In genomic region chr7:130263130-130263529, GRCh38 we compare ENCODE assay signal across 29 cellular contexts. TPM values are rescaled to one million over a fixed set of nuclear protein-coding genes. Genes with fewer than 3 reads are reported as not detected.
DNase-seq lines count a peak whose midpoint lies in the region; ATAC-seq and TF ChIP-seq lines count a peak whose summit lies in the region.
"Had no signal": no experiment of that assay in that cellular context is flagged by ENCODE, and none has a peak within 500 bp of the region (broad histone marks: within the 10 kb centered on the region; RNA-seq: fewer than 3 reads in every experiment).

No MANE protein-coding gene starts in this region.

- H3K79me1 ChIP-seq in neuronal stem cell (ENCODE audit: low read depth, low read length), result no peaks in the 10 kb centered on the region

- H2BK120ac ChIP-seq in neuronal stem cell (ENCODE audit: low read depth, low read length), result no peak overlapping the region

- no peak for TF ChIP-seq CTCF in NB4 (IDR thresholded peaks at IDR 0.05; ENCODE audit: low read depth, low read length)

- H3K9ac ChIP-seq in neuronal stem cell (ENCODE audit: low read depth, low read length, poor library complexity), result no peak overlapping the region
- H3K9ac ChIP-seq: GM23248 had no signal

- WGBS in neuronal stem cell (ENCODE audit: extremely low coverage in 2 of 2, insufficient read length in 2 of 2, insufficient replicate concordance in 1 of 2), 2 donors, result no CpG with 5 or more reads among the region's 2 CpGs

- H3K36me3 Mint-ChIP-seq in activated T-helper 17 cell treated with anti-CD3 and anti-CD28 coated beads, Interleukin-2, amount 50 U/mL, for 72 hours (ENCODE audit: low read depth), result no peaks in the 10 kb centered on the region
- H3K36me3 Mint-ChIP-seq: CD14-positive monocyte had no signal

- H3K9me3 Mint-ChIP-seq in activated T-helper 17 cell treated with anti-CD3 and anti-CD28 coated beads, Interleukin-2, amount 50 U/mL, for 72 hours, result no peaks in the 10 kb centered on the region
- H3K9me3 Mint-ChIP-seq: central memory CD8-positive, alpha-beta T cell had no signal

- H2BK5ac ChIP-seq in neuronal stem cell (ENCODE audit: low read length), result no peak overlapping the region

- no peak overlapping the region for H3K27ac ChIP-seq in neuronal stem cell (replicated peaks; ENCODE audit: low read length)
- H3K27ac ChIP-seq: GM23248, neutrophil, sigmoid colon, SJSA1, tibial artery had no signal

- no peak overlapping the region for H3K4me3 ChIP-seq in NB4 (ENCODE audit: low read depth, low read length)
- no peak overlapping the region for H3K4me3 ChIP-seq in neuronal stem cell (ENCODE audit: low read length in 2 of 2)
- H3K4me3 ChIP-seq: GM23248, sigmoid colon, SJSA1, tibial artery had no signal

- H3K18ac ChIP-seq in neuronal stem cell (ENCODE audit: low read length), result no peak overlapping the region

- peaks cover 5% of the 10 kb centered on the region for H3K27me3 Mint-ChIP-seq in activated T-helper 17 cell treated with anti-CD3 and anti-CD28 coated beads, Interleukin-2, amount 50 U/mL, for 72 hours

- no peak overlapping the region for H3K4me3 Mint-ChIP-seq in activated T-helper 17 cell treated with anti-CD3 and anti-CD28 coated beads, Interleukin-2, amount 50 U/mL, for 72 hours
- H3K4me3 Mint-ChIP-seq: activated naive CD4-positive, alpha-beta T cell treated with anti-CD3 and anti-CD28 coated beads for 36 hours; activated T-helper 1 cell treated with anti-CD3 and anti-CD28 coated beads, Interleukin-12 subunit alpha, Interleukin-12 subunit beta, Interleukin-2, Interleukin-4 antibody, amounts not matched to agents 30 ng/mL and 10 ng/mL and 1 ng/mL, durations not matched to agents 14 hours and 24 hours and 36 hours; CD14-positive monocyte; central memory CD8-positive, alpha-beta T cell; dendritic cell treated with granulocyte-macrophage colony-stimulating factor and Interleukin-4, amounts not matched to agents 40 ng/mL and 50 ng/mL, for 4 days had no signal

- peak overlapping the region; percentile 55 for H2AFZ ChIP-seq in neuronal stem cell (ENCODE audit: low read length)
- H2AFZ ChIP-seq: GM23248 had no signal

- H2BK12ac ChIP-seq in neuronal stem cell (ENCODE audit: low read length), result no peak overlapping the region

- peaks cover 5 to 9% of the 10 kb centered on the region in 2 donors for H3K4me1 ChIP-seq in neuronal stem cell (ENCODE audit: control insufficient read depth in 2 of 2, insufficient read depth in 1 of 2, low read depth in 1 of 2, low read length in 2 of 2)
- H3K4me1 ChIP-seq: sigmoid colon, tibial artery had no signal

- H4K8ac ChIP-seq in neuronal stem cell (ENCODE audit: low read depth, low read length), result no peak overlapping the region

- DNase-seq in GDM1 (lab: John Stamatoyannopoulos, UW) (peak; percentile 26), NB4 (ENCODE audit: low read depth) (peak; percentile 52), neuronal stem cell (ENCODE audit: low spot score) (no peak), RPMI8226 (no peak), UCSD-AML1 (lab: John Stamatoyannopoulos, UW; ENCODE audit: unreplicated experiment) (no peak)
- DNase-seq: activated CD4-positive, alpha-beta T cell treated with anti-CD3 and anti-CD28 coated beads, Interleukin-2, amount 50 U/mL, for 48 hours; activated naive CD4-positive, alpha-beta T cell treated with anti-CD3 and anti-CD28 coated beads for 36 hours; DMS79 treated with DMSO at 0.1 percent for 48 hours; GM23248; IMR-90; left colon; mammary epithelial cell; NCI-H1105 treated with DMSO at 0.1 percent for 48 hours; NCI-H2029; NCI-H226; sigmoid colon; stimulated activated CD4-positive, alpha-beta T cell treated with anti-CD3 and anti-CD28 coated beads, Interleukin-4, amount 100 ng/mL, for 1 hour; tibial artery had no signal

- no peak overlapping the region for H3K23ac ChIP-seq in neuronal stem cell (ENCODE audit: low read depth, low read length, poor library complexity)

- H3K36me3 ChIP-seq in neuronal stem cell (replicated peaks in 1 of 2; ENCODE audit: control insufficient read depth in 2 of 2, insufficient read depth in 2 of 2, low read length in 2 of 2), result no peaks in the 10 kb centered on the region
- H3K36me3 ChIP-seq: neutrophil, sigmoid colon, SJSA1, tibial artery had no signal

- H3K14ac ChIP-seq in neuronal stem cell (ENCODE audit: low read length), result no peak overlapping the region

- peak overlapping the region; percentile 10 for H3K27ac Mint-ChIP-seq in activated T-helper 17 cell treated with anti-CD3 and anti-CD28 coated beads, Interleukin-2, amount 50 U/mL, for 72 hours
- H3K27ac Mint-ChIP-seq: activated naive CD4-positive, alpha-beta T cell treated with anti-CD3 and anti-CD28 coated beads for 36 hours; activated T-helper 1 cell treated with anti-CD3 and anti-CD28 coated beads, Interleukin-12 subunit alpha, Interleukin-12 subunit beta, Interleukin-2, Interleukin-4 antibody, amounts not matched to agents 30 ng/mL and 10 ng/mL and 1 ng/mL, durations not matched to agents 14 hours and 24 hours and 36 hours; CD14-positive monocyte; dendritic cell treated with granulocyte-macrophage colony-stimulating factor and Interleukin-4, amounts not matched to agents 40 ng/mL and 50 ng/mL, for 4 days had no signal

- no peak overlapping the region for H3K4me2 ChIP-seq in neuronal stem cell (ENCODE audit: insufficient read depth, low read length, poor library complexity, severe bottlenecking)

- H2BK15ac ChIP-seq in neuronal stem cell (ENCODE audit: low read length), result no peak overlapping the region

- H4K91ac ChIP-seq in neuronal stem cell (ENCODE audit: low read depth, low read length, poor library complexity), result no peak overlapping the region

- H2AK5ac ChIP-seq in neuronal stem cell (ENCODE audit: low read depth, low read length), result no peak overlapping the region

- H3K9me3 ChIP-seq in neuronal stem cell (replicated peaks in 1 of 2; ENCODE audit: control insufficient read depth in 2 of 2, insufficient read depth in 1 of 2, low read depth in 1 of 2, low read length in 2 of 2), result peaks cover 0 to 26% of the 10 kb centered on the region in 2 donors

- no peaks in the 10 kb centered on the region for H3K27me3 ChIP-seq in neuronal stem cell (ENCODE audit: control insufficient read depth in 3 of 3, insufficient read depth in 3 of 3, low read depth in 1 of 3, low read length in 3 of 3)
- H3K27me3 ChIP-seq: neutrophil, sigmoid colon, SJSA1, tibial artery had no signal

- no peak overlapping the region for H3K4ac ChIP-seq in neuronal stem cell (ENCODE audit: low read length)

- no peak for ATAC-seq in activated T-helper 17 cell treated with anti-CD3 and anti-CD28 coated beads, Interleukin-2, amount 50 U/mL, for 72 hours (replicated peaks)
- ATAC-seq in GM19463 (IDR thresholded peaks at IDR 0.05; ENCODE audit: unreplicated experiment), result no peak
- ATAC-seq: left colon had no signal

- no peak for TF ChIP-seq POLR2A in NB4 (IDR thresholded peaks at IDR 0.05; ENCODE audit: extremely low read depth, insufficient read length)

- no peaks in the 10 kb centered on the region for H3K4me1 Mint-ChIP-seq in activated T-helper 17 cell treated with anti-CD3 and anti-CD28 coated beads, Interleukin-2, amount 50 U/mL, for 72 hours
- H3K4me1 Mint-ChIP-seq: CD14-positive monocyte had no signal

RNA-seq across cellular contexts. Expression of gene CPA2, which starts 3.5 kb away (rescaled TPM):
- total RNA-seq in activated T-helper 17 cell treated with anti-CD3 and anti-CD28 coated beads, Interleukin-2, amount 50 U/mL, for 72 hours, result under 1 TPM in 1 of 2 donors, not detected in 1; 0.56 TPM
- 0.84 TPM for polyA plus RNA-seq in neuronal stem cell (2013, experiment 1 of 2)
- 0.69 TPM for polyA plus RNA-seq in neuronal stem cell (2013, experiment 2 of 2)
- total RNA-seq: activated naive CD4-positive, alpha-beta T cell treated with anti-CD3 and anti-CD28 coated beads for 36 hours; activated T-helper 1 cell treated with anti-CD3 and anti-CD28 coated beads, Interleukin-12 subunit alpha, Interleukin-12 subunit beta, Interleukin-2, Interleukin-4 antibody, amounts not matched to agents 30 ng/mL and 10 ng/mL and 1 ng/mL, durations not matched to agents 14 hours and 24 hours and 36 hours; GM23248; IMR-90; pulmonary artery endothelial cell; RPMI7951; sigmoid colon; SJSA1 had no signal
- polyA plus RNA-seq: CD14-positive monocyte, GM23248 had no signal

RNA-seq across cellular contexts. Expression of gene CPA4, which starts 29.8 kb away (rescaled TPM):
- total RNA-seq in activated T-helper 17 cell treated with anti-CD3 and anti-CD28 coated beads, Interleukin-2, amount 50 U/mL, for 72 hours, result 1 to 10 TPM in 1 of 2 donors, under 1 TPM in 1; 0.22 to 4.1 TPM
- 0.04 TPM for polyA plus RNA-seq in neuronal stem cell (2013, experiment 1 of 2)
- polyA plus RNA-seq in neuronal stem cell (2013, experiment 2 of 2), result 0.11 TPM
- total RNA-seq: activated naive CD4-positive, alpha-beta T cell treated with anti-CD3 and anti-CD28 coated beads for 36 hours; activated T-helper 1 cell treated with anti-CD3 and anti-CD28 coated beads, Interleukin-12 subunit alpha, Interleukin-12 subunit beta, Interleukin-2, Interleukin-4 antibody, amounts not matched to agents 30 ng/mL and 10 ng/mL and 1 ng/mL, durations not matched to agents 14 hours and 24 hours and 36 hours; left colon; sigmoid colon had no signal
- polyA plus RNA-seq: CD14-positive monocyte had no signal

RNA-seq across cellular contexts. Expression of gene SSMEM1, which starts 55.5 kb away (rescaled TPM):
- not detected for total RNA-seq in activated T-helper 17 cell treated with anti-CD3 and anti-CD28 coated beads, Interleukin-2, amount 50 U/mL, for 72 hours
- polyA plus RNA-seq in neuronal stem cell (2013, experiment 1 of 2), result 0.03 TPM
- polyA plus RNA-seq in neuronal stem cell (2013, experiment 2 of 2), result not detected
- total RNA-seq: activated naive CD4-positive, alpha-beta T cell treated with anti-CD3 and anti-CD28 coated beads for 36 hours; activated T-helper 1 cell treated with anti-CD3 and anti-CD28 coated beads, Interleukin-12 subunit alpha, Interleukin-12 subunit beta, Interleukin-2, Interleukin-4 antibody, amounts not matched to agents 30 ng/mL and 10 ng/mL and 1 ng/mL, durations not matched to agents 14 hours and 24 hours and 36 hours; GM23248; IMR-90; left colon; mammary epithelial cell; pulmonary artery endothelial cell; RPMI7951; sigmoid colon; SJSA1 had no signal
- polyA plus RNA-seq: CD14-positive monocyte, esophagus, GM23248, mammary epithelial cell, sigmoid colon had no signal

RNA-seq across cellular contexts. Expression of gene TMEM209, which starts 57.9 kb away (rescaled TPM):
- 10 to 100 TPM; 39.9 to 47.0 TPM for total RNA-seq in activated T-helper 17 cell treated with anti-CD3 and anti-CD28 coated beads, Interleukin-2, amount 50 U/mL, for 72 hours
- polyA plus RNA-seq in neuronal stem cell (2013, experiment 1 of 2), result 44.8 TPM
- polyA plus RNA-seq in neuronal stem cell (2013, experiment 2 of 2), result 42.4 TPM

Comparison
In these comparisons a context has a peak if more than half of its experiments do, and no peak if none do; other contexts are left out.
1. DNase-seq: peak in GDM1 (single experiment) and NB4 (single experiment); none in neuronal stem cell (single experiment), RPMI8226 (single experiment) and UCSD-AML1 (single experiment).